ENCODE assay signal across 2 cellular contexts in the genomic region with DNA sequence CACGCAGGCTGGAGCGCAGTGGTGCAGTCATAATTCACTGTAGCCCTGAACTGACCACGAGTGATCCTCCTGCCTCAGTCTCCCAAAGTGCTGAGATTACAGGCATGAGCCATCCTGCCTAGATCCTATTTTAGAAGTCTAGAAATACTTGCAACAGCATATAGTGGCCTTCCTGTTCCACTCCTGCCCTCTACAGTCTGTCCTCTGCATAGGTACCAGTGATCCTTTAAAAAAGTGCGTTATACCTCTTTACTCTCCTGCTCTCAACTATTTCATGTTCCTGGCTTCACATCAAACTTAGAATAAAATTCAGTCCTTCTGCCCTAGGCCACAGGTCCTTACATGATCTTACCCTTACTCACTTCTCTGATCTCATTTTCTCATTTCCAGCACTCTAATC.
TF ChIP-seq lines count a peak whose summit lies in the region.

No MANE protein-coding gene starts in this region.

TF ChIP-seq in IMR-90, 13 proteins besides CTCF, POLR2A, EP300 and RAD21:
- TF ChIP-seq, protein P1, sequence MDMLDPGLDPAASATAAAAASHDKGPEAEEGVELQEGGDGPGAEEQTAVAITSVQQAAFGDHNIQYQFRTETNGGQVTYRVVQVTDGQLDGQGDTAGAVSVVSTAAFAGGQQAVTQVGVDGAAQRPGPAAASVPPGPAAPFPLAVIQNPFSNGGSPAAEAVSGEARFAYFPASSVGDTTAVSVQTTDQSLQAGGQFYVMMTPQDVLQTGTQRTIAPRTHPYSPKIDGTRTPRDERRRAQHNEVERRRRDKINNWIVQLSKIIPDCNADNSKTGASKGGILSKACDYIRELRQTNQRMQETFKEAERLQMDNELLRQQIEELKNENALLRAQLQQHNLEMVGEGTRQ (IDR thresholded peaks at IDR 0.05; ENCODE audit: low read depth, low read length), result no peak
- TF ChIP-seq BHLHE40 (IDR thresholded peaks at IDR 0.05; ENCODE audit: low read depth, low read length) (no peak), NFE2L2 (IDR thresholded peaks at IDR 0.05; ENCODE audit: low read depth, low read length) (no peak), RCOR1 (IDR thresholded peaks at IDR 0.05; ENCODE audit: insufficient replicate concordance, low read length) (no peak), RFX5 (IDR thresholded peaks at IDR 0.05; ENCODE audit: low read depth, low read length) (no peak), MAZ (IDR thresholded peaks at IDR 0.05; ENCODE audit: borderline replicate concordance, low read depth, low read length) (no peak), FOS (IDR thresholded peaks at IDR 0.05; ENCODE audit: low read depth, low read length) (no peak)

TF ChIP-seq in HepG2, 621 proteins besides CTCF, POLR2A, EP300 and RAD21:
- TF ChIP-seq SMC3 (IDR thresholded peaks at IDR 0.05; ENCODE audit: low read length), result peak; percentile 15; the same call in 1 of the 2 replicates
- TF ChIP-seq TEAD3 (CRISPR knock-in tag; optimal IDR thresholded peaks at IDR 0.05; ENCODE audit: borderline replicate concordance), result peak; percentile 15
- TF ChIP-seq ZBTB8A (CRISPR knock-in tag; IDR thresholded peaks at IDR 0.05; ENCODE audit: borderline replicate concordance, low read depth), result no peak
- peak; percentile 55 for TF ChIP-seq STAG1 (CRISPR knock-in tag; IDR thresholded peaks at IDR 0.05)
TF ChIP-seq in HepG2: peak in this region for 3.
